In the genomic region with DNA sequence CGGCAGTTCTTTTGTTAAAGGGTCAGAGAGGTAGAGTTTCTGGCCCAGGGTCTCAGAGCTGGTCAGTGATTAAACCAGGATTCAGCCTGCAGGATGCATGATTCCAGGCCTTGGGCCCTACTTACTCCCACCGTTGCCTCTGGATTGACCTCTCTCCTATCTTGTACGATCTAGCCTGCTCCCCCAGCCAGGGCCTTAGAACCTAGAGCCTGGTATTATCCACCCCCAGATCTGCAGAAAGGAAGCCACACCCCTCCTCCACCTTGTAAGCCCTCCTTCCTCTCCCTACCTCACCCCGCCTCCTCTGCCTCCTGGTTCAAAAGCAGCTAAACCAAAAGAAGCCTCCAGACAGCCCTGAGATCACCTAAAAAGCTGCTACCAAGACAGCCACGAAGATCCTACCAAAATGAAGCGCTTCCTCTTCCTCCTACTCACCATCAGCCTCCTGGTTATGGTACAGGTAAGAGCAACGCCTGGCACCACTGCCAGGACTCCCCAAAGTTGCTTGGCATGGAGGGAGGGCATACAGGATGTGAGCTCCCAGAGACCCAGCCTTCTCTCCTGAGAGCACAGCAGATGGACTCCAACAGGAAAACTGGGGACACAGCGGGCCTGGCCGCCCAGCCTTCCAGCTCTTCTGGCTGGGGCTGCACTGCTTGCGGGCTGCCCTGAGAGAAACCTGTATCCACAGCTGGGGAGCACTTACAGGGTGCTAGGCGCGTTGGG, we compare ENCODE assay signal across 9 cellular contexts. TPM values are rescaled to one million over a fixed set of nuclear protein-coding genes. Genes with fewer than 3 reads are reported as not detected.
DNase-seq lines count a peak whose midpoint lies in the region; ATAC-seq and TF ChIP-seq lines count a peak whose summit lies in the region.
"Had no signal": no experiment of that assay in that cellular context is flagged by ENCODE, and none has a peak within 500 bp of the region (broad histone marks: within the 10 kb centered on the region; RNA-seq: fewer than 3 reads in every experiment).

A gene with protein sequence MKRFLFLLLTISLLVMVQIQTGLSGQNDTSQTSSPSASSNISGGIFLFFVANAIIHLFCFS (plus strand): TSS at position 347 of the 726 bp plus-strand sequence. CDS start 60 bp downstream, at position 407.

- peaks cover 41 to 89% (median 75%) of the 10 kb centered on the region in 4 donors for H3K4me1 Mint-ChIP-seq in naive thymus-derived CD8-positive, alpha-beta T cell
- H3K4me1 Mint-ChIP-seq in osteocyte (ENCODE audit: unreplicated experiment): peaks cover 6% of the 10 kb centered on the region

- H3K36me3 Mint-ChIP-seq in naive thymus-derived CD8-positive, alpha-beta T cell: peaks cover 8 to 43% (median 16%) of the 10 kb centered on the region in 3 donors
- no peaks in the 10 kb centered on the region for H3K36me3 Mint-ChIP-seq in osteocyte (ENCODE audit: unreplicated experiment)

- TF ChIP-seq POLR2A in GM19193 (IDR thresholded peaks at IDR 0.05; ENCODE audit: extremely low read depth, insufficient read depth, insufficient read length) (peak; percentile 77), NB4 (IDR thresholded peaks at IDR 0.05; ENCODE audit: extremely low read depth, insufficient read length) (no peak)

- DNase-seq in NB4 (ENCODE audit: low read depth) (peak; percentile 62), activated T-helper 1 cell treated with Interleukin-2 at 50 U/mL for 16 hours (ENCODE audit: low read depth) (peak; percentile 65), osteocyte (ENCODE audit: extremely low spot score, unreplicated experiment) (no peak), AG08395 (ENCODE audit: low spot score) (no peak)
- DNase-seq in naive thymus-derived CD8-positive, alpha-beta T cell: peak; percentile 45 to 93 (median 72)

- peak; percentile 81 to 85 for ATAC-seq in naive thymus-derived CD8-positive, alpha-beta T cell
- ATAC-seq in HG03139 (IDR thresholded peaks at IDR 0.05; ENCODE audit: unreplicated experiment) (no peak), HG03565 (IDR thresholded peaks at IDR 0.05; ENCODE audit: unreplicated experiment) (no peak)

- POLR2A ChIA-PET in naive thymus-derived CD8-positive, alpha-beta T cell (lab: Charles Lee): interaction anchor here (0.7 to 28.3 kb wide), 14 partner anchors 10 to 206 kb away, joined by 3 to 2161 read pairs (median 6); a partner anchor contains a TSS

- TF ChIP-seq CTCF in NB4 (IDR thresholded peaks at IDR 0.05; ENCODE audit: low read depth, low read length) (no peak), osteocyte (IDR thresholded peaks at IDR 0.05) (no peak)

- H3K9me3 Mint-ChIP-seq in naive thymus-derived CD8-positive, alpha-beta T cell: no peaks in the 10 kb centered on the region
- no peaks in the 10 kb centered on the region for H3K9me3 Mint-ChIP-seq in osteocyte (ENCODE audit: unreplicated experiment)

- H3K4me3 Mint-ChIP-seq in naive thymus-derived CD8-positive, alpha-beta T cell: peak within 1 kb of the TSS; percentile 79 to 100 (median 96)
- H3K4me3 Mint-ChIP-seq in osteocyte (ENCODE audit: unreplicated experiment): no peak within 1 kb of the TSS

- no peaks in the 10 kb centered on the region for H3K27me3 Mint-ChIP-seq in naive thymus-derived CD8-positive, alpha-beta T cell
- H3K27me3 Mint-ChIP-seq in osteocyte (ENCODE audit: unreplicated experiment): peaks cover 14% of the 10 kb centered on the region

- H3K27ac Mint-ChIP-seq in naive thymus-derived CD8-positive, alpha-beta T cell: peak within 1 kb of the TSS; percentile 78 to 97 (median 91)
- no peak within 1 kb of the TSS for H3K27ac Mint-ChIP-seq in osteocyte (ENCODE audit: unreplicated experiment)

- H3K4me3 ChIP-seq in NB4 (ENCODE audit: low read depth, low read length): no peak within 1 kb of the TSS

RNA-seq across cellular contexts. Expression of the gene that starts here (rescaled TPM):
- 100 to 1,000 TPM; 772 to 847 TPM for total RNA-seq in naive thymus-derived CD8-positive, alpha-beta T cell
- 1,000 to 10,000 TPM; 6,330 to 6,863 (median 6,804) TPM for polyA plus RNA-seq in naive thymus-derived CD8-positive, alpha-beta T cell
- not detected in 2 replicates for total RNA-seq in osteocyte
- total RNA-seq: LHCN-M2 had no signal

Comparison
In these comparisons a context has a peak if more than half of its experiments do, and no peak if none do; other contexts are left out.
1. RNA of the gene that starts here (total RNA-seq): 772 to 847 TPM in naive thymus-derived CD8-positive, alpha-beta T cell; not detected in osteocyte; every median in the first group is over 100 times any median in the second.
2. DNase-seq: peak in NB4 (single experiment), activated T-helper 1 cell treated with Interleukin-2 at 50 U/mL for 16 hours (single experiment) and naive thymus-derived CD8-positive, alpha-beta T cell (10 of 10); none in osteocyte (single experiment) and AG08395 (single experiment).
3. ATAC-seq: peak in naive thymus-derived CD8-positive, alpha-beta T cell (2 of 2); none in HG03139 (single experiment) and HG03565 (single experiment).